8 cellular contexts compared by ENCODE assay signal in genomic region chr14:21476526-21476924, GRCh38.
DNase-seq lines count a peak whose midpoint lies in the region; ATAC-seq, FAIRE-seq and TF ChIP-seq lines count a peak whose summit lies in the region.

No MANE protein-coding gene starts in this region.

- ATAC-seq in HG02588 (IDR thresholded peaks at IDR 0.05; ENCODE audit: unreplicated experiment) = peak; percentile 29
- no peak for ATAC-seq in HG02759 (IDR thresholded peaks at IDR 0.05; ENCODE audit: unreplicated experiment)

- FAIRE-seq in RCC 7860 (lab: Jason Lieb, UNC) = no peak

- H3K4me3 ChIP-seq in iPS-11a (ENCODE audit: low read depth, low read length) (peak overlapping the region; percentile 98), skin epidermis (peak overlapping the region; percentile 54 to 96 (median 67))

- DNase-seq in GM13976 (ENCODE audit: low spot score) = peak; percentile 77
- DNase-seq in RCC 7860 (ENCODE audit: low spot score) = peak; percentile 41
- DNase-seq in anterior cingulate cortex (lab: John Stamatoyannopoulos, UW) = peak in 34 of 58 donors; percentile 56 to 93 (median 82)
- no peak for DNase-seq in COLO829 (ENCODE audit: low spot score)

- TF ChIP-seq CTCF in GM13976 (IDR thresholded peaks at IDR 0.05; ENCODE audit: borderline replicate concordance, control extremely low read depth, extremely low read depth, insufficient read depth, missing control alignments) = no peak

- H3K27ac ChIP-seq in skin epidermis = peak overlapping the region in 20 of 21 experiments; percentile 69 to 94 (median 90)

- in situ Hi-C loops in GM13976 (cut with MboI; ENCODE audit: low sequenced_read_pairs, unreplicated experiment) = no loop called here
